ENCODE assay signal across 1 cellular context in the genomic region with DNA sequence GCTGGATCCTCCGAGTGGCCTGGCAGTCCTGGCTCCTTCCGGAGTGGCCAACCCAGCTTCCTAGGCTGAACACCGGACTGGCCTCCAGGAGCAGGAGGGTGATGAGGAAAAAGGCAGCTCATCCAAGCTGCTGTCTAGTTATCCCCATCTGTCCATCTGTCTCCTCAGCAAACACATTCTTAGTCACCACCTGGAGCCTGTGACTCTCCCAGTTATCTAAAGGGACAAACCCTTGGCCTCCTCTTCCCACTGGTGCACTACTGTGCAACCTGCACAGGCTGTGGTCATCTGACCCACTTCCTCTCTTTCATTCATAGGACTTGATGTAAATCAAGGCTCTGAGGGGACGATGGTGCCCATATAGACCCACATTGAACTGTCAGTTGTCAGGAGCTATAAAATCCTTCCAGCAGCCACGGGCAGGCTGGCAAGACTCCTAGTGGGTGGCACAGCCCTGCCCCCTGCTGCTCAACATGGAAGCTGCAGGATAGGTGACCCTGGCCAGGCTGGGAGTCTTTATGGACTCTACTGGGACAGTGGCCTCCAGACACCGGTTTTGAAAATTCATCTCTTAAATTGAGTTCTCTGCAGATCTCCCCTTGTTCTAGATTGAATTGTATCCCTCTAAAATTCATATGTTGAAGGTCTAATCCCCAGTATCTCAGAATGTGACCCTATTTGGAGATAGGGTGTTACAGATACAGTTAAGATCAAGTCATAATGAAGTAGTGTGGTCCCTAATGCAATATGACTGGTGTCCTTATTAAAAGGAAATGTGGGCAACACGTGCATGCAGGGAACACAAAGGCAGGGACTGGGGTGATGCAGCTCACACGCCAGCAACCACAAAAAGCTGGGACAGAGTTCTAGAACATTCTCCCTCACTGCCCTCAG.
TF ChIP-seq lines count a peak whose summit lies in the region.

No MANE protein-coding gene starts in this region.

TF ChIP-seq in GM12878, 131 proteins besides CTCF, POLR2A, EP300 and RAD21 (continues in another document):
- no peak for TF ChIP-seq CEBPB (IDR thresholded peaks at IDR 0.05; ENCODE audit: borderline replicate concordance in 1 of 2, low read depth in 2 of 2, low read length in 2 of 2)
- no peak for TF ChIP-seq MTA3 (IDR thresholded peaks at IDR 0.05; ENCODE audit: borderline replicate concordance, low read length)
- no peak for TF ChIP-seq KAT2A (conservative IDR thresholded peaks at IDR 0.05; ENCODE audit: control insufficient read depth, low read depth, low read length)
- TF ChIP-seq, protein P1, sequence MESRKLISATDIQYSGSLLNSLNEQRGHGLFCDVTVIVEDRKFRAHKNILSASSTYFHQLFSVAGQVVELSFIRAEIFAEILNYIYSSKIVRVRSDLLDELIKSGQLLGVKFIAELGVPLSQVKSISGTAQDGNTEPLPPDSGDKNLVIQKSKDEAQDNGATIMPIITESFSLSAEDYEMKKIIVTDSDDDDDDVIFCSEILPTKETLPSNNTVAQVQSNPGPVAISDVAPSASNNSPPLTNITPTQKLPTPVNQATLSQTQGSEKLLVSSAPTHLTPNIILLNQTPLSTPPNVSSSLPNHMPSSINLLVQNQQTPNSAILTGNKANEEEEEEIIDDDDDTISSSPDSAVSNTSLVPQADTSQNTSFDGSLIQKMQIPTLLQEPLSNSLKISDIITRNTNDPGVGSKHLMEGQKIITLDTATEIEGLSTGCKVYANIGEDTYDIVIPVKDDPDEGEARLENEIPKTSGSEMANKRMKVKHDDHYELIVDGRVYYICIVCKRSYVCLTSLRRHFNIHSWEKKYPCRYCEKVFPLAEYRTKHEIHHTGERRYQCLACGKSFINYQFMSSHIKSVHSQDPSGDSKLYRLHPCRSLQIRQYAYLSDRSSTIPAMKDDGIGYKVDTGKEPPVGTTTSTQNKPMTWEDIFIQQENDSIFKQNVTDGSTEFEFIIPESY (IDR thresholded peaks at IDR 0.05): no peak
- 0 out of 3 replicates have a peak, but pooled peaks have one; percentile 16 for TF ChIP-seq POU2F2 (IDR thresholded peaks at IDR 0.05; ENCODE audit: borderline replicate concordance, low read depth, low read length)
- TF ChIP-seq RB1 (IDR thresholded peaks at IDR 0.05; ENCODE audit: borderline replicate concordance): peak; percentile 37; the same call in 1 of the 2 replicates
- no peak for TF ChIP-seq PAX8 (IDR thresholded peaks at IDR 0.05)
- no peak for TF ChIP-seq PML (IDR thresholded peaks at IDR 0.05; ENCODE audit: low read length)
- TF ChIP-seq EED (IDR thresholded peaks at IDR 0.05; ENCODE audit: low read depth): peak; percentile 33; the same call in 1 of the 2 replicates
- TF ChIP-seq TCF3 (IDR thresholded peaks at IDR 0.05; ENCODE audit: borderline replicate concordance, insufficient read depth, low read depth, low read length): no peak
- TF ChIP-seq, protein P2, sequence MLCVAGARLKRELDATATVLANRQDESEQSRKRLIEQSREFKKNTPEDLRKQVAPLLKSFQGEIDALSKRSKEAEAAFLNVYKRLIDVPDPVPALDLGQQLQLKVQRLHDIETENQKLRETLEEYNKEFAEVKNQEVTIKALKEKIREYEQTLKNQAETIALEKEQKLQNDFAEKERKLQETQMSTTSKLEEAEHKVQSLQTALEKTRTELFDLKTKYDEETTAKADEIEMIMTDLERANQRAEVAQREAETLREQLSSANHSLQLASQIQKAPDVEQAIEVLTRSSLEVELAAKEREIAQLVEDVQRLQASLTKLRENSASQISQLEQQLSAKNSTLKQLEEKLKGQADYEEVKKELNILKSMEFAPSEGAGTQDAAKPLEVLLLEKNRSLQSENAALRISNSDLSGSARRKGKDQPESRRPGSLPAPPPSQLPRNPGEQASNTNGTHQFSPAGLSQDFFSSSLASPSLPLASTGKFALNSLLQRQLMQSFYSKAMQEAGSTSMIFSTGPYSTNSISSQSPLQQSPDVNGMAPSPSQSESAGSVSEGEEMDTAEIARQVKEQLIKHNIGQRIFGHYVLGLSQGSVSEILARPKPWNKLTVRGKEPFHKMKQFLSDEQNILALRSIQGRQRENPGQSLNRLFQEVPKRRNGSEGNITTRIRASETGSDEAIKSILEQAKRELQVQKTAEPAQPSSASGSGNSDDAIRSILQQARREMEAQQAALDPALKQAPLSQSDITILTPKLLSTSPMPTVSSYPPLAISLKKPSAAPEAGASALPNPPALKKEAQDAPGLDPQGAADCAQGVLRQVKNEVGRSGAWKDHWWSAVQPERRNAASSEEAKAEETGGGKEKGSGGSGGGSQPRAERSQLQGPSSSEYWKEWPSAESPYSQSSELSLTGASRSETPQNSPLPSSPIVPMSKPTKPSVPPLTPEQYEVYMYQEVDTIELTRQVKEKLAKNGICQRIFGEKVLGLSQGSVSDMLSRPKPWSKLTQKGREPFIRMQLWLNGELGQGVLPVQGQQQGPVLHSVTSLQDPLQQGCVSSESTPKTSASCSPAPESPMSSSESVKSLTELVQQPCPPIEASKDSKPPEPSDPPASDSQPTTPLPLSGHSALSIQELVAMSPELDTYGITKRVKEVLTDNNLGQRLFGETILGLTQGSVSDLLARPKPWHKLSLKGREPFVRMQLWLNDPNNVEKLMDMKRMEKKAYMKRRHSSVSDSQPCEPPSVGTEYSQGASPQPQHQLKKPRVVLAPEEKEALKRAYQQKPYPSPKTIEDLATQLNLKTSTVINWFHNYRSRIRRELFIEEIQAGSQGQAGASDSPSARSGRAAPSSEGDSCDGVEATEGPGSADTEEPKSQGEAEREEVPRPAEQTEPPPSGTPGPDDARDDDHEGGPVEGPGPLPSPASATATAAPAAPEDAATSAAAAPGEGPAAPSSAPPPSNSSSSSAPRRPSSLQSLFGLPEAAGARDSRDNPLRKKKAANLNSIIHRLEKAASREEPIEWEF (IDR thresholded peaks at IDR 0.05; ENCODE audit: insufficient replicate concordance, low read depth, low read length): no peak
- TF ChIP-seq JUND (IDR thresholded peaks at IDR 0.05; ENCODE audit: low read depth, low read length): no peak
- TF ChIP-seq RELA (IDR thresholded peaks at IDR 0.05; ENCODE audit: borderline replicate concordance, partially characterized antibody): peak; percentile 18
- TF ChIP-seq, protein P3, sequence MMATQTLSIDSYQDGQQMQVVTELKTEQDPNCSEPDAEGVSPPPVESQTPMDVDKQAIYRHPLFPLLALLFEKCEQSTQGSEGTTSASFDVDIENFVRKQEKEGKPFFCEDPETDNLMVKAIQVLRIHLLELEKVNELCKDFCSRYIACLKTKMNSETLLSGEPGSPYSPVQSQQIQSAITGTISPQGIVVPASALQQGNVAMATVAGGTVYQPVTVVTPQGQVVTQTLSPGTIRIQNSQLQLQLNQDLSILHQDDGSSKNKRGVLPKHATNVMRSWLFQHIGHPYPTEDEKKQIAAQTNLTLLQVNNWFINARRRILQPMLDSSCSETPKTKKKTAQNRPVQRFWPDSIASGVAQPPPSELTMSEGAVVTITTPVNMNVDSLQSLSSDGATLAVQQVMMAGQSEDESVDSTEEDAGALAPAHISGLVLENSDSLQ (IDR thresholded peaks at IDR 0.05): peak; percentile 43; the same call in 1 of the 2 replicates
- no peak for TF ChIP-seq KLF5 (IDR thresholded peaks at IDR 0.05; ENCODE audit: partially characterized antibody)
- TF ChIP-seq NR2C1 (IDR thresholded peaks at IDR 0.05): no peak
- TF ChIP-seq BRCA1 (IDR thresholded peaks at IDR 0.05; ENCODE audit: low read depth, low read length): no peak
- no peak for TF ChIP-seq TAF1 (IDR thresholded peaks at IDR 0.05; ENCODE audit: borderline replicate concordance, low read depth, low read length)
- TF ChIP-seq, protein P4, sequence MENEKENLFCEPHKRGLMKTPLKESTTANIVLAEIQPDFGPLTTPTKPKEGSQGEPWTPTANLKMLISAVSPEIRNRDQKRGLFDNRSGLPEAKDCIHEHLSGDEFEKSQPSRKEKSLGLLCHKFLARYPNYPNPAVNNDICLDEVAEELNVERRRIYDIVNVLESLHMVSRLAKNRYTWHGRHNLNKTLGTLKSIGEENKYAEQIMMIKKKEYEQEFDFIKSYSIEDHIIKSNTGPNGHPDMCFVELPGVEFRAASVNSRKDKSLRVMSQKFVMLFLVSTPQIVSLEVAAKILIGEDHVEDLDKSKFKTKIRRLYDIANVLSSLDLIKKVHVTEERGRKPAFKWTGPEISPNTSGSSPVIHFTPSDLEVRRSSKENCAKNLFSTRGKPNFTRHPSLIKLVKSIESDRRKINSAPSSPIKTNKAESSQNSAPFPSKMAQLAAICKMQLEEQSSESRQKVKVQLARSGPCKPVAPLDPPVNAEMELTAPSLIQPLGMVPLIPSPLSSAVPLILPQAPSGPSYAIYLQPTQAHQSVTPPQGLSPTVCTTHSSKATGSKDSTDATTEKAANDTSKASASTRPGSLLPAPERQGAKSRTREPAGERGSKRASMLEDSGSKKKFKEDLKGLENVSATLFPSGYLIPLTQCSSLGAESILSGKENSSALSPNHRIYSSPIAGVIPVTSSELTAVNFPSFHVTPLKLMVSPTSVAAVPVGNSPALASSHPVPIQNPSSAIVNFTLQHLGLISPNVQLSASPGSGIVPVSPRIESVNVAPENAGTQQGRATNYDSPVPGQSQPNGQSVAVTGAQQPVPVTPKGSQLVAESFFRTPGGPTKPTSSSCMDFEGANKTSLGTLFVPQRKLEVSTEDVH (IDR thresholded peaks at IDR 0.05; ENCODE audit: low read depth, partially characterized antibody): no peak
- TF ChIP-seq, protein P5, sequence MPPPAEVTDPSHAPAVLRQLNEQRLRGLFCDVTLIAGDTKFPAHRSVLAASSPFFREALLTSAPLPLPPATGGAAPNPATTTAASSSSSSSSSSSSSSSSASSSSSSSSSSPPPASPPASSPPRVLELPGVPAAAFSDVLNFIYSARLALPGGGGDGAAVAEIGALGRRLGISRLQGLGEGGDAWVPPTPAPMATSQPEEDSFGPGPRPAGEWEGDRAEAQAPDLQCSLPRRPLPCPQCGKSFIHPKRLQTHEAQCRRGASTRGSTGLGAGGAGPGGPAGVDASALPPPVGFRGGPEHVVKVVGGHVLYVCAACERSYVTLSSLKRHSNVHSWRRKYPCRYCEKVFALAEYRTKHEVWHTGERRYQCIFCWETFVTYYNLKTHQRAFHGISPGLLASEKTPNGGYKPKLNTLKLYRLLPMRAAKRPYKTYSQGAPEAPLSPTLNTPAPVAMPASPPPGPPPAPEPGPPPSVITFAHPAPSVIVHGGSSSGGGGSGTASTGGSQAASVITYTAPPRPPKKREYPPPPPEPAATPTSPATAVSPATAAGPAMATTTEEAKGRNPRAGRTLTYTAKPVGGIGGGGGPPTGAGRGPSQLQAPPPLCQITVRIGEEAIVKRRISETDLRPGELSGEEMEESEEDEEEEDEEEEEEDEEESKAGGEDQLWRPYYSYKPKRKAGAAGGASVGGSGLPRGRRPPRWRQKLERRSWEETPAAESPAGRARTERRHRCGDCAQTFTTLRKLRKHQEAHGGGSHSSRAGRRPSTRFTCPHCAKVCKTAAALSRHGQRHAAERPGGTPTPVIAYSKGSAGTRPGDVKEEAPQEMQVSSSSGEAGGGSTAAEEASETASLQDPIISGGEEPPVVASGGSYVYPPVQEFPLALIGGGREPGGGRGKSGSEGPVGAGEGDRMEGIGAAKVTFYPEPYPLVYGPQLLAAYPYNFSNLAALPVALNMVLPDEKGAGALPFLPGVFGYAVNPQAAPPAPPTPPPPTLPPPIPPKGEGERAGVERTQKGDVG (CRISPR knock-in tag; IDR thresholded peaks at IDR 0.05): no peak
- TF ChIP-seq SPI1 (IDR thresholded peaks at IDR 0.05; ENCODE audit: borderline replicate concordance, insufficient read depth, low read depth, low read length): peak; percentile 41; the same call in 1 of the 2 replicates
- no peak for TF ChIP-seq SMAD1 (IDR thresholded peaks at IDR 0.05; ENCODE audit: low read depth, partially characterized antibody)
- TF ChIP-seq, protein P6, sequence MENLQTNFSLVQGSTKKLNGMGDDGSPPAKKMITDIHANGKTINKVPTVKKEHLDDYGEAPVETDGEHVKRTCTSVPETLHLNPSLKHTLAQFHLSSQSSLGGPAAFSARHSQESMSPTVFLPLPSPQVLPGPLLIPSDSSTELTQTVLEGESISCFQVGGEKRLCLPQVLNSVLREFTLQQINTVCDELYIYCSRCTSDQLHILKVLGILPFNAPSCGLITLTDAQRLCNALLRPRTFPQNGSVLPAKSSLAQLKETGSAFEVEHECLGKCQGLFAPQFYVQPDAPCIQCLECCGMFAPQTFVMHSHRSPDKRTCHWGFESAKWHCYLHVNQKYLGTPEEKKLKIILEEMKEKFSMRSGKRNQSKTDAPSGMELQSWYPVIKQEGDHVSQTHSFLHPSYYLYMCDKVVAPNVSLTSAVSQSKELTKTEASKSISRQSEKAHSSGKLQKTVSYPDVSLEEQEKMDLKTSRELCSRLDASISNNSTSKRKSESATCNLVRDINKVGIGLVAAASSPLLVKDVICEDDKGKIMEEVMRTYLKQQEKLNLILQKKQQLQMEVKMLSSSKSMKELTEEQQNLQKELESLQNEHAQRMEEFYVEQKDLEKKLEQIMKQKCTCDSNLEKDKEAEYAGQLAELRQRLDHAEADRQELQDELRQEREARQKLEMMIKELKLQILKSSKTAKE (IDR thresholded peaks at IDR 0.05; ENCODE audit: low read depth, poor library complexity, severe bottlenecking): no peak
- no peak for TF ChIP-seq ZNF217 (IDR thresholded peaks at IDR 0.05)
- 0 out of 2 replicates have a peak, but pooled peaks have one; percentile 26 for TF ChIP-seq GATAD2B (conservative IDR thresholded peaks at IDR 0.05; ENCODE audit: low read depth)
- no peak for TF ChIP-seq SMAD5 (IDR thresholded peaks at IDR 0.05; ENCODE audit: low read depth)
- no peak for TF ChIP-seq SREBF1 (IDR thresholded peaks at IDR 0.05; ENCODE audit: low read length)
- no peak for TF ChIP-seq CBX3 (IDR thresholded peaks at IDR 0.05; ENCODE audit: borderline replicate concordance, low read depth)
- TF ChIP-seq FOXK2 (IDR thresholded peaks at IDR 0.05): no peak
- TF ChIP-seq ZNF274 (IDR thresholded peaks at IDR 0.05; ENCODE audit: insufficient read depth, insufficient read length): no peak
- TF ChIP-seq, protein P7, sequence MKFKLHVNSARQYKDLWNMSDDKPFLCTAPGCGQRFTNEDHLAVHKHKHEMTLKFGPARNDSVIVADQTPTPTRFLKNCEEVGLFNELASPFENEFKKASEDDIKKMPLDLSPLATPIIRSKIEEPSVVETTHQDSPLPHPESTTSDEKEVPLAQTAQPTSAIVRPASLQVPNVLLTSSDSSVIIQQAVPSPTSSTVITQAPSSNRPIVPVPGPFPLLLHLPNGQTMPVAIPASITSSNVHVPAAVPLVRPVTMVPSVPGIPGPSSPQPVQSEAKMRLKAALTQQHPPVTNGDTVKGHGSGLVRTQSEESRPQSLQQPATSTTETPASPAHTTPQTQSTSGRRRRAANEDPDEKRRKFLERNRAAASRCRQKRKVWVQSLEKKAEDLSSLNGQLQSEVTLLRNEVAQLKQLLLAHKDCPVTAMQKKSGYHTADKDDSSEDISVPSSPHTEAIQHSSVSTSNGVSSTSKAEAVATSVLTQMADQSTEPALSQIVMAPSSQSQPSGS (IDR thresholded peaks at IDR 0.05; ENCODE audit: low read length): no peak
